ENCODE assay signal across 8 cellular contexts in the genomic region with DNA sequence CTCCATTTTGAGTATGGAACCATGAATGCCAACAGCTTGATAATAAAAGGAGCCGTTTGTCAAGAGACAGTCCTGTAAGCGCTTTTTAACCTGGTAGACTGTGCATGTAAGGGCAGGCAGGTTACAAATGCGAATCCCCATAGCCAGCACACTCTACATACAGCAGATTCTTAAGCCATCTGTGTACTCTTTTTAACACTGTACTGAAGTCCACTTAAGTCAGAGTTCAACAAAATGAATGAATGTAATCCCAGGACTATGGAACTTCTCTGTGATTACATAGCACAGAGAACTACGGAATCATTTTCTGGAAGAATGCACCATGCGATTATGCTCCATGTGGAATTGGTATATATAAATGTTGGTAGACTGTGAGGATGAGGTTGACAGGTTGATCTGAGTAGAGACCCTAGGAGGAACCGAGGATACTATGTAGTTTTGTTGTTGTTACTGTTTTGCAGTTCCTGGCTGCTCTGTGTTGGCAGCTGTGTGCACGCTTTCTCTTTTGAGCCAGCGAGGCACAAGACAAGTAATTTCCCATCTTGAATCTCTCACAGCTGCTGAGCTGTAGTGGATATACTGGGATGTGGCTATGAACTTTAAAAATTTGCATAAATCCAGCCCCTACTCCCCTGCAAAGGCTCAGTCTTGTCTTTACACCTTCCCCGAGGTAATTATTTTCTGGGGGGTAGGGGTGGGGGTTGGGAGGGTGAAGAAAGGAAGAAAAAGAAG. TPM values are rescaled to one million over a fixed set of nuclear protein-coding genes. Genes with fewer than 3 reads are reported as not detected.
DNase-seq lines count a peak whose midpoint lies in the region; ATAC-seq, FAIRE-seq and TF ChIP-seq lines count a peak whose summit lies in the region.

No MANE protein-coding gene starts in this region.

- H3K27ac ChIP-seq in A549 (peak overlapping the region; percentile 97), Panc1 (ENCODE audit: low read length) (peak overlapping the region; percentile 80)

- DNase-seq in A549 (ENCODE audit: low read depth in 1 of 2, low spot score in 1 of 2), result no peak
- DNase-seq in GM18507 (ENCODE audit: extremely low spot score, insufficient read length, low read depth), result no peak
- DNase-seq in Panc1 (ENCODE audit: low read depth, low spot score), result no peak
- DNase-seq in epithelial cell of proximal tubule (ENCODE audit: low read depth), result no peak
- no peak for DNase-seq in nephron progenitor cell
- no peak for DNase-seq in NCI-H446 treated with DMSO at 0.1 percent for 48 hours (lab: John Stamatoyannopoulos, UW)
- no peak for DNase-seq in occipital lobe (lab: John Stamatoyannopoulos, UW)

- no peak for TF ChIP-seq EP300 in A549 (IDR thresholded peaks at IDR 0.05)

- 35% methylated on average over 8 of the region's 9 CpGs for WGBS in A549 (ENCODE audit: missing lambda C conversion rate)

- H3K4me2 ChIP-seq in A549, result peak overlapping the region; percentile 80

- H3K27ac Mint-ChIP-seq in nephron progenitor cell, result no peak overlapping the region

- BruUV-seq in Panc1 (replicated peaks; lab: Mats Ljungman, UMichigan), result no TSS peak

- no peak for TF ChIP-seq RAD21 in A549 (conservative IDR thresholded peaks at IDR 0.05 in 1 of 2, IDR thresholded peaks at IDR 0.05 in 1 of 2)

- H3K9me3 ChIP-seq in A549 (no peaks in the 10 kb centered on the region), Panc1 (ENCODE audit: control insufficient read depth, insufficient read depth, low read depth, low read length) (no peaks in the 10 kb centered on the region)

- H3K4me3 ChIP-seq in A549 (peak overlapping the region; percentile 81), Panc1 (ENCODE audit: low read depth in 2 of 2, low read length in 2 of 2) (peak overlapping the region; percentile 65 to 79), epithelial cell of proximal tubule (ENCODE audit: low read depth, low read length) (peak overlapping the region; percentile 75)

- no peak for FAIRE-seq in A549 (lab: Jason Lieb, UNC)
- FAIRE-seq in GM18507 (lab: Jason Lieb, UNC), result peak; percentile 77

- peak; percentile 65 to 73 for ATAC-seq in A549
- peak; percentile 34 for ATAC-seq in HG02938 (IDR thresholded peaks at IDR 0.05; ENCODE audit: unreplicated experiment)
- peak; percentile 74 for ATAC-seq in Panc1

- peaks cover 40% of the 10 kb centered on the region for H3K36me3 Mint-ChIP-seq in nephron progenitor cell (ENCODE audit: low read depth)

- TF ChIP-seq CTCF in A549 (IDR thresholded peaks at IDR 0.05) (no peak), Panc1 (IDR thresholded peaks at IDR 0.05) (no peak), epithelial cell of proximal tubule (conservative IDR thresholded peaks at IDR 0.05; ENCODE audit: low read depth, low read length) (no peak), nephron progenitor cell (IDR thresholded peaks at IDR 0.05) (no peak)

- intact Hi-C loops in Panc1 (cut with micrococcal nuclease; ENCODE audit: unreplicated experiment), result loop anchor here (5.0 kb wide), 1 partner anchor 145 kb away; no protein-coding TSS in a partner anchor

- no peaks in the 10 kb centered on the region for H3K9me3 Mint-ChIP-seq in nephron progenitor cell

- CTCF ChIA-PET in A549 (lab: Yijun Ruan, JAX) (interaction anchor here (0.6 to 5.1 kb wide), 24 partner anchors 8 to 148 kb away, joined by 3 to 35 read pairs (median 5); a partner anchor contains a TSS), Panc1 (lab: Charles Lee) (interaction anchor here (0.6 to 1.1 kb wide), 4 partner anchors 30 to 386 kb away, joined by 3 to 11 read pairs (median 6); no protein-coding TSS in a partner anchor)

- H3K27me3 Mint-ChIP-seq in nephron progenitor cell (ENCODE audit: low read depth, poor library complexity), result no peaks in the 10 kb centered on the region

- POLR2A ChIA-PET in A549 (lab: Yijun Ruan, JAX), result interaction anchor here (1.7 kb wide), 1 partner anchor 21 kb away, joined by 5 read pairs; a partner anchor contains a TSS
- POLR2A ChIA-PET in Panc1 (lab: Charles Lee), result interaction anchor here (0.6 to 1.1 kb wide), 4 partner anchors 21 to 1599 kb away, joined by 3 to 5 read pairs (median 4); no protein-coding TSS in a partner anchor

- no peak for TF ChIP-seq POLR2A in A549 (IDR thresholded peaks at IDR 0.05; ENCODE audit: low read length)

- H3K4me1 ChIP-seq in A549, result peaks cover 66% of the 10 kb centered on the region
- H3K4me1 ChIP-seq in Panc1 (ENCODE audit: control insufficient read depth, insufficient read depth, low read length), result peaks cover 18% of the 10 kb centered on the region

- H3K27me3 ChIP-seq in Panc1 (ENCODE audit: control insufficient read depth, insufficient read depth, low read length), result no peaks in the 10 kb centered on the region

- H3K36me3 ChIP-seq in Panc1 (ENCODE audit: control insufficient read depth, insufficient read depth, low read length), result no peaks in the 10 kb centered on the region

- in situ Hi-C loops in Panc1 (cut with HindIII; ENCODE audit: low pct_unique_long_range_greater_than_20kb, low sequenced_read_pairs), result no loop called here

- H3K4me1 Mint-ChIP-seq in nephron progenitor cell, result peaks cover 58% of the 10 kb centered on the region

- H3K4me3 Mint-ChIP-seq in nephron progenitor cell, result peak overlapping the region; percentile 90

TF ChIP-seq in A549, 52 proteins besides CTCF, POLR2A, EP300 and RAD21:
- TF ChIP-seq KDM5A (IDR thresholded peaks at IDR 0.05), result no peak
- TF ChIP-seq FOSB (CRISPR knock-in tag; IDR thresholded peaks at IDR 0.05), result no peak
- TF ChIP-seq EHMT2 (IDR thresholded peaks at IDR 0.05; ENCODE audit: low read depth), result no peak
- TF ChIP-seq, protein P1, sequence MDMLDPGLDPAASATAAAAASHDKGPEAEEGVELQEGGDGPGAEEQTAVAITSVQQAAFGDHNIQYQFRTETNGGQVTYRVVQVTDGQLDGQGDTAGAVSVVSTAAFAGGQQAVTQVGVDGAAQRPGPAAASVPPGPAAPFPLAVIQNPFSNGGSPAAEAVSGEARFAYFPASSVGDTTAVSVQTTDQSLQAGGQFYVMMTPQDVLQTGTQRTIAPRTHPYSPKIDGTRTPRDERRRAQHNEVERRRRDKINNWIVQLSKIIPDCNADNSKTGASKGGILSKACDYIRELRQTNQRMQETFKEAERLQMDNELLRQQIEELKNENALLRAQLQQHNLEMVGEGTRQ (IDR thresholded peaks at IDR 0.05), result no peak
- TF ChIP-seq CEBPB (IDR thresholded peaks at IDR 0.05), result no peak
- no peak for TF ChIP-seq ZSCAN20 (CRISPR knock-in tag; IDR thresholded peaks at IDR 0.05)
- no peak for TF ChIP-seq NPAS2 (CRISPR knock-in tag; IDR thresholded peaks at IDR 0.05; ENCODE audit: borderline replicate concordance)
- no peak for TF ChIP-seq HOXB5 (CRISPR knock-in tag; IDR thresholded peaks at IDR 0.05)
- TF ChIP-seq ZNF302 (CRISPR knock-in tag; IDR thresholded peaks at IDR 0.05), result no peak
- TF ChIP-seq PHF8 (IDR thresholded peaks at IDR 0.05; ENCODE audit: borderline replicate concordance, low read depth), result no peak
- no peak for TF ChIP-seq HDAC2 (IDR thresholded peaks at IDR 0.05)
- no peak for TF ChIP-seq TP53 (CRISPR knock-in tag; IDR thresholded peaks at IDR 0.05)
- no peak for TF ChIP-seq HOXA7 (CRISPR knock-in tag; IDR thresholded peaks at IDR 0.05)
- no peak for TF ChIP-seq RARB (CRISPR knock-in tag; IDR thresholded peaks at IDR 0.05)
- no peak for TF ChIP-seq POLR2AphosphoS2 (conservative IDR thresholded peaks at IDR 0.05; ENCODE audit: low read length)
- TF ChIP-seq, protein P2, sequence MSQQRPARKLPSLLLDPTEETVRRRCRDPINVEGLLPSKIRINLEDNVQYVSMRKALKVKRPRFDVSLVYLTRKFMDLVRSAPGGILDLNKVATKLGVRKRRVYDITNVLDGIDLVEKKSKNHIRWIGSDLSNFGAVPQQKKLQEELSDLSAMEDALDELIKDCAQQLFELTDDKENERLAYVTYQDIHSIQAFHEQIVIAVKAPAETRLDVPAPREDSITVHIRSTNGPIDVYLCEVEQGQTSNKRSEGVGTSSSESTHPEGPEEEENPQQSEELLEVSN (IDR thresholded peaks at IDR 0.05; ENCODE audit: borderline replicate concordance, low read depth), result no peak

RNA-seq across cellular contexts. Expression of a gene that starts 21.9 kb away (rescaled TPM):
- polyA plus RNA-seq in A549 (2011; rRNA removed), result 76.7 and 77.4 TPM in 2 replicates
- 40.4 and 48.8 TPM in 2 replicates for polyA plus RNA-seq in A549 (2012; cell fraction: cytosol; rRNA removed)
- 32.9 and 46.0 TPM in 2 replicates for polyA plus RNA-seq in A549 (2012; cell fraction: nucleus; rRNA removed)
- polyA plus RNA-seq in A549 (2017; fragmentation: RNase III; extraction: RNeasy Plus Mini Kit Qiagen cat#74134 plus additional on column Dnase treatment), result 41.8 to 49.7 TPM (median 47.0 TPM) in 3 replicates
- 77.8 and 84.0 TPM in 2 replicates for polyA minus RNA-seq in A549 (2011; rRNA and poly(A)+ RNA removed)
- 43.3 TPM for total RNA-seq in Panc1 (2021; ENCODE audit: unreplicated experiment)
- polyA plus RNA-seq in Panc1 (2012; ENCODE audit: insufficient read length), result 28.5 TPM
- total RNA-seq in epithelial cell of proximal tubule, result 27.1 and 33.8 TPM in 2 replicates
- total RNA-seq in occipital lobe, result 29.8 TPM
